In the genomic region with DNA sequence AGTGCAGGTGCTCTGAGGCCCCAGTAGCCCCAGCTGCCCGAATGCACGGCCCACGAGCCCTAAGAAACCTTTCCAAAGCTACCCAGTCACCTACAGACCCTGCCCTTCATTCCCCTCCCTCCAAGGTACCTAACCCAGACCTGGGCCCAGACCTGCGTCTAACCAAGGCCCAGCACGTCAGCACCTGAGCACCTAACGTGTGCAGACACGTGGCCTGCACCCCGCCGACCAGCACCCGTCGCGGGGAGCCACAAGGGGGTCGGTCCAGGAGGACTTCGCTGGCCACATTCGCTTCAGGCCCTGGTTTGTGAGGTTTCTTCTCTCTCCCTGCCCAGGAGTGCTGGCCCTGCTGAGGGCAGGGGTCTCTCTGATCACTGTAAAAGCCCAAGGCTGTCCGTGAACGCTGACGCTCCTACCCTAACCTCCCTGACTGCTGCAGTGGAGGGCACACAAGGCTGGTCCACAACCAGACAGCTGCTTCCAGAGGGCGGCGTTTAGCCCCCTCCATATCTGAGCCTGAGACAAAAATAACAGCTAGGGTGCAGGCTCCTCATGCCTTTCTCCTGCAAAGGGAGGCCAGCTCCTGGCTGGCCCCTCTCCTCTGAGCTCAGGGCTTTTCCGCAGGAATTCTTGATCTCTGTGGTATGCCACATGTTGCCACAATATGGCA, we compare ENCODE assay signal across 15 cellular contexts. TPM values are rescaled to one million over a fixed set of nuclear protein-coding genes. Genes with fewer than 3 reads are reported as not detected.
DNase-seq lines count a peak whose midpoint lies in the region; ATAC-seq, FAIRE-seq and TF ChIP-seq lines count a peak whose summit lies in the region.
"Had no signal": no experiment of that assay in that cellular context is flagged by ENCODE, and none has a peak within 500 bp of the region (broad histone marks: within the 10 kb centered on the region; RNA-seq: fewer than 3 reads in every experiment).

No MANE protein-coding gene starts in this region.

- intact Hi-C loops in left cardiac atrium (cut with DNase I), result no loop called here
- intact Hi-C loops in posterior vena cava (cut with DNase I), result loop anchor here in 1 of 2 donors (5.0 kb wide), 1 partner anchor 1387 kb away; no protein-coding TSS in a partner anchor
- intact Hi-C loops in PC-3 (cut with micrococcal nuclease), result no loop called here

- H3K27ac Mint-ChIP-seq in activated T-helper 17 cell treated with anti-CD3 and anti-CD28 coated beads, Interleukin-2, amount 50 U/mL, for 72 hours, result peak overlapping the region; percentile 12

- H3K9ac ChIP-seq in mesendoderm (ENCODE audit: low read length) (no peak overlapping the region), PC-3 (ENCODE audit: low read length) (no peak overlapping the region)

- no peak overlapping the region for H3K56ac ChIP-seq in mesendoderm (ENCODE audit: low read length)

- H3K9me2 ChIP-seq in PC-3 (replicated peaks; ENCODE audit: low read length), result no peaks in the 10 kb centered on the region

- no peak overlapping the region for H2BK120ac ChIP-seq in mesendoderm (ENCODE audit: low read depth, low read length)

- H2AK5ac ChIP-seq in mesendoderm (ENCODE audit: low read length), result no peak overlapping the region

- ATAC-seq in activated T-helper 17 cell treated with anti-CD3 and anti-CD28 coated beads, Interleukin-2, amount 50 U/mL, for 72 hours (replicated peaks), result no peak
- ATAC-seq in left cardiac atrium, result peak; percentile 3 to 69
- no peak for ATAC-seq in HG03097 (IDR thresholded peaks at IDR 0.05; ENCODE audit: low FRiP score, unreplicated experiment)
- ATAC-seq in PC-3, result no peak
- no peak for ATAC-seq in HG02610 (IDR thresholded peaks at IDR 0.05; ENCODE audit: unreplicated experiment)
- ATAC-seq: HCT116 had no signal

- no peak overlapping the region for H4K8ac ChIP-seq in mesendoderm (ENCODE audit: low read depth, low read length)

- POLR2A ChIA-PET in PC-3 (lab: Charles Lee; ENCODE audit: unreplicated experiment), result no interaction called here

- no peak for TF ChIP-seq CTCF in PC-3 (conservative IDR thresholded peaks at IDR 0.05; ENCODE audit: low read depth, low read length)

- no peaks in the 10 kb centered on the region for H4K20me1 ChIP-seq in PC-3 (ENCODE audit: low read length)

- H4K5ac ChIP-seq in mesendoderm (ENCODE audit: low read length), result no peak overlapping the region

- peak; percentile 16 for DNase-seq in GM12891 (ENCODE audit: insufficient read length, low spot score)
- DNase-seq in left cardiac atrium, result peak; percentile 21
- peak; percentile 62 for DNase-seq in posterior vena cava (ENCODE audit: low spot score)
- no peak for DNase-seq in mesendoderm
- no peak for DNase-seq in PC-3
- DNase-seq: activated CD8-positive, alpha-beta memory T cell treated with anti-CD3 and anti-CD28 coated beads for 24 hours; amygdala; cortex of kidney; NCI-H2081; SJCRH30 had no signal

- no peak overlapping the region for H2BK15ac ChIP-seq in mesendoderm (replicated peaks; ENCODE audit: low read depth)

- no peak overlapping the region for H3K4me3 ChIP-seq in mesendoderm (ENCODE audit: low read length)
- no peak overlapping the region for H3K4me3 ChIP-seq in PC-3 (ENCODE audit: low read length)
- H3K4me3 ChIP-seq: SJCRH30 had no signal

- no peak overlapping the region for H3K18ac ChIP-seq in mesendoderm (ENCODE audit: low read length)

- H3K79me1 ChIP-seq in mesendoderm (ENCODE audit: low read length), result peaks cover 7% of the 10 kb centered on the region

- H3K27ac ChIP-seq in mesendoderm (ENCODE audit: low read depth, low read length) (no peak overlapping the region), PC-3 (ENCODE audit: low read length) (no peak overlapping the region)
- H3K27ac ChIP-seq: C4-2B, SJCRH30 had no signal

- BruUV-seq in PC-3 (replicated peaks; lab: Mats Ljungman, UMichigan), result no TSS peak

- H3K4me2 ChIP-seq in mesendoderm (ENCODE audit: low read length) (no peak overlapping the region), PC-3 (ENCODE audit: low read length) (no peak overlapping the region)

- H3K9me3 ChIP-seq in PC-3 (ENCODE audit: low read length), result no peaks in the 10 kb centered on the region
- H3K9me3 ChIP-seq: SJCRH30 had no signal

- no peak for FAIRE-seq in GM12891 (lab: Jason Lieb, UNC)

- H3K36me3 ChIP-seq in mesendoderm (ENCODE audit: control insufficient read depth, insufficient read depth, low read length) (peaks cover 40% of the 10 kb centered on the region), PC-3 (ENCODE audit: low read depth, low read length) (peaks cover 24% of the 10 kb centered on the region; the same call in 1 of the 2 replicates)

- H3K4me1 ChIP-seq in mesendoderm (ENCODE audit: control insufficient read depth, low read depth, low read length), result no peaks in the 10 kb centered on the region
- no peaks in the 10 kb centered on the region for H3K4me1 ChIP-seq in PC-3 (ENCODE audit: insufficient read depth, low read length)
- H3K4me1 ChIP-seq: SJCRH30 had no signal

- no peaks in the 10 kb centered on the region for H3K9me3 Mint-ChIP-seq in activated T-helper 17 cell treated with anti-CD3 and anti-CD28 coated beads, Interleukin-2, amount 50 U/mL, for 72 hours

- no peaks in the 10 kb centered on the region for H3F3A ChIP-seq in PC-3 (ENCODE audit: low read length, unreplicated experiment)

- no peak overlapping the region for H2BK5ac ChIP-seq in mesendoderm (ENCODE audit: low read length)

- H3K4me1 Mint-ChIP-seq in activated T-helper 17 cell treated with anti-CD3 and anti-CD28 coated beads, Interleukin-2, amount 50 U/mL, for 72 hours, result no peaks in the 10 kb centered on the region

- no peaks in the 10 kb centered on the region for H3K27me3 ChIP-seq in mesendoderm (ENCODE audit: insufficient read depth, low read length, poor library complexity)
- no peaks in the 10 kb centered on the region for H3K27me3 ChIP-seq in PC-3 (ENCODE audit: low read length)
- H3K27me3 ChIP-seq: SJCRH30 had no signal

- no peak for TF ChIP-seq POLR2A in GM12891 (IDR thresholded peaks at IDR 0.05; ENCODE audit: low read depth, low read length)

- H3K36me3 Mint-ChIP-seq in activated T-helper 17 cell treated with anti-CD3 and anti-CD28 coated beads, Interleukin-2, amount 50 U/mL, for 72 hours (ENCODE audit: low read depth), result peaks cover 99% of the 10 kb centered on the region

- no CpG with 5 or more reads among the region's 21 CpGs for WGBS in mesendoderm (ENCODE audit: extremely low coverage, insufficient coverage, low lambda C conversion rate)

- no peaks in the 10 kb centered on the region for H3K79me2 ChIP-seq in mesendoderm (ENCODE audit: control insufficient read depth, insufficient read depth, low read length)
- H3K79me2 ChIP-seq in PC-3 (ENCODE audit: low read length), result no peaks in the 10 kb centered on the region; the same call in 1 of the 2 replicates

- no peak overlapping the region for H3K23ac ChIP-seq in mesendoderm (ENCODE audit: low read length)

- H2AFZ ChIP-seq in PC-3 (ENCODE audit: low read length), result no peak overlapping the region

- no peak overlapping the region for H3K4ac ChIP-seq in mesendoderm (ENCODE audit: low read depth, low read length)

- no peak overlapping the region for H3K4me3 Mint-ChIP-seq in activated T-helper 17 cell treated with anti-CD3 and anti-CD28 coated beads, Interleukin-2, amount 50 U/mL, for 72 hours

- CTCF ChIA-PET in PC-3 (lab: Charles Lee), result no interaction called here

- H3K27me3 Mint-ChIP-seq in activated T-helper 17 cell treated with anti-CD3 and anti-CD28 coated beads, Interleukin-2, amount 50 U/mL, for 72 hours, result no peaks in the 10 kb centered on the region

TF ChIP-seq in GM12891, 5 proteins besides CTCF, POLR2A, EP300 and RAD21:
- no peak for TF ChIP-seq PAX5 (IDR thresholded peaks at IDR 0.05; ENCODE audit: insufficient read depth, low read length, severe bottlenecking)
- TF ChIP-seq POU2F2 (IDR thresholded peaks at IDR 0.05; ENCODE audit: low read depth, low read length), result no peak
- TF ChIP-seq TAF1 (IDR thresholded peaks at IDR 0.05; ENCODE audit: low read depth, low read length), result no peak
- no peak; the same call in 1 of the 2 replicates for TF ChIP-seq POLR2AphosphoS5 (IDR thresholded peaks at IDR 0.05; ENCODE audit: low read depth, low read length)
- no peak for TF ChIP-seq SPI1 (IDR thresholded peaks at IDR 0.05; ENCODE audit: low read depth, low read length)

RNA-seq across cellular contexts. Expression of a gene that starts 31.8 kb away (rescaled TPM):
- polyA plus RNA-seq in GM12891 (2012; ENCODE audit: low read depth, missing spikeins), result 199 TPM
- total RNA-seq in activated T-helper 17 cell treated with anti-CD3 and anti-CD28 coated beads, Interleukin-2, amount 50 U/mL, for 72 hours, result 100 to 1,000 TPM; 401 to 630 TPM
- 100 to 1,000 TPM; 206 to 267 TPM for total RNA-seq in left cardiac atrium
- total RNA-seq in posterior vena cava, result 100 to 1,000 TPM; 575 to 698 TPM
- polyA plus RNA-seq in mesendoderm (2013, experiment 1 of 2), result 261 TPM
- 261 TPM for polyA plus RNA-seq in mesendoderm (2013, experiment 2 of 2)
- total RNA-seq in PC-3 (2014; rRNA removed), result 148 and 150 TPM in 2 replicates

Comparison
In these comparisons a context has a peak if more than half of its experiments do, and no peak if none do; other contexts are left out.
1. DNase-seq: peak in GM12891 (single experiment), left cardiac atrium (single experiment) and posterior vena cava (single experiment); none in mesendoderm (single experiment) and PC-3 (single experiment).
2. ATAC-seq: peak in left cardiac atrium (2 of 2); none in activated T-helper 17 cell treated with anti-CD3 and anti-CD28 coated beads, Interleukin-2, amount 50 U/mL, for 72 hours (single experiment), HG03097 (single experiment), PC-3 (single experiment) and HG02610 (single experiment).